8 cellular contexts compared by ENCODE assay signal in the genomic region with DNA sequence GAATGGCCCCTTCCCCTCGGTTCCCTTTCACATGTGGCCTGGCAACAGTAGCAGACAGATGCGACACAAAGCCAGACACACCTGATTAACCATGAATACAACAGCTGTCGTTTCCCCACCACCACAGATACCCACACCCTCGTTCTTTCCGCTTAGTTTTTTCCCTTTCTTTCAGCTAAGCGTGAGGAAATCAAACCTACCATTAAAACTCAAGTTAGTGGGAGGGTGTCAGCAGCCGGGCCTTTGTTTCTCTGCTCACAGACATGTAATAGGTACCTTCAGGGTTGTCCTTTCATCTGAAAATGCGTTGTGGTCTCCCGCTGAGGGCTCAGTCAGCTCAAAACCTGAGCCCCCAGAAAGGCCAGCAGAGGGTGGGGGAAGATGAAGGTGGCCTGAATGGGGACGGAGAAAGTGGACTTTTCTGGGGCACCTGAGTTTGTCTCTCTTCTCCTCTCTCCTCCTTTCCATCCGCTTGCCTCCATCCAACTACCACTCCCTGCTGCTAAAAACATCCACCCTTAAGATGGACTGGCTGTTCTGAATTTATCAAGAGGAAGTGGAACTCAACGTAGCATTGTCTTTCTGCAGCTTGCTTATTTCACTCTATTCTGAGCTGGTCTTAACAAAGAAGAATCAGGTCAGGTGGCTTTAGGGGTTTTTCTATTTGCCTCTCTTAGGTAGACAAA.
A peak's percentile ranks its signal among the peaks of the same experiment; 100 is the strongest.
DNase-seq lines count a peak whose midpoint lies in the region; ATAC-seq and TF ChIP-seq lines count a peak whose summit lies in the region.

No MANE protein-coding gene starts in this region.

- no peak for TF ChIP-seq CTCF in activated B cell treated with CpG ODN at 0.5 μM for 24 hours (IDR thresholded peaks at IDR 0.05)

- peaks cover 83% of the 10 kb centered on the region for H3K4me1 Mint-ChIP-seq in activated T-cell treated with anti-CD3 and anti-CD28 coated beads, Interleukin-2, amount 50 U/mL, for 24 hours (ENCODE audit: low read depth)
- H3K4me1 Mint-ChIP-seq in activated B cell treated with CpG ODN at 0.5 μM for 24 hours = peaks cover 76% of the 10 kb centered on the region

- H3K27me3 Mint-ChIP-seq in activated T-cell treated with anti-CD3 and anti-CD28 coated beads, Interleukin-2, amount 50 U/mL, for 24 hours = no peaks in the 10 kb centered on the region
- H3K27me3 Mint-ChIP-seq in activated B cell treated with CpG ODN at 0.5 μM for 24 hours = no peaks in the 10 kb centered on the region

- intact Hi-C loops in activated B cell treated with CpG ODN at 0.5 μM for 24 hours (cut with micrococcal nuclease) = loop anchor here (2.0 kb wide), 1 partner anchor 519 kb away; no protein-coding TSS in a partner anchor

- peak overlapping the region; percentile 97 for H3K27ac Mint-ChIP-seq in activated T-cell treated with anti-CD3 and anti-CD28 coated beads, Interleukin-2, amount 50 U/mL, for 24 hours
- peak overlapping the region; percentile 95 for H3K27ac Mint-ChIP-seq in activated B cell treated with CpG ODN at 0.5 μM for 24 hours

- peak overlapping the region; percentile 36 for H3K4me3 Mint-ChIP-seq in activated T-cell treated with anti-CD3 and anti-CD28 coated beads, Interleukin-2, amount 50 U/mL, for 24 hours
- peak overlapping the region; percentile 73 for H3K4me3 Mint-ChIP-seq in activated B cell treated with CpG ODN at 0.5 μM for 24 hours

- peaks cover 37% of the 10 kb centered on the region for H3K36me3 Mint-ChIP-seq in activated T-cell treated with anti-CD3 and anti-CD28 coated beads, Interleukin-2, amount 50 U/mL, for 24 hours (ENCODE audit: low read depth)
- no peaks in the 10 kb centered on the region for H3K36me3 Mint-ChIP-seq in activated B cell treated with CpG ODN at 0.5 μM for 24 hours (ENCODE audit: low read depth)

- POLR2A ChIA-PET in activated B cell treated with CpG ODN at 0.5 μM for 24 hours (lab: Charles Lee) = interaction anchor here (0.6 to 1.7 kb wide), 8 partner anchors 9 to 595 kb away, joined by 3 to 7 read pairs (median 4); a partner anchor contains a TSS

- peaks cover 12% of the 10 kb centered on the region for H3K9me3 Mint-ChIP-seq in activated T-cell treated with anti-CD3 and anti-CD28 coated beads, Interleukin-2, amount 50 U/mL, for 24 hours
- no peaks in the 10 kb centered on the region for H3K9me3 Mint-ChIP-seq in activated B cell treated with CpG ODN at 0.5 μM for 24 hours

- ATAC-seq in HG03460 (IDR thresholded peaks at IDR 0.05; ENCODE audit: unreplicated experiment) (peak; percentile 56), activated B cell treated with CpG ODN at 0.5 μM for 24 hours (ENCODE audit: low read depth) (peak; percentile 55)
- ATAC-seq in stimulated activated naive CD8-positive, alpha-beta T cell treated with anti-CD3 and anti-CD28 coated beads, Interleukin-15, Interleukin-2, amounts not matched to agents 100 U/mL and 50 U/mL, for 24 hours = no peak

- CTCF ChIA-PET in activated B cell treated with CpG ODN at 0.5 μM for 24 hours (lab: Charles Lee) = no interaction called here

- peak; percentile 55 for DNase-seq in activated T-cell treated with anti-CD3 and anti-CD28 coated beads, Interleukin-2, amount 50 U/mL, for 24 hours
- DNase-seq in activated T-cell treated with anti-CD3 and anti-CD28 coated beads, Interleukin-2, amount 50 U/mL, for 1 hour = no peak
- DNase-seq in activated B cell treated with CpG ODN at 0.5 μM for 24 hours = no peak
- DNase-seq in stimulated activated naive CD8-positive, alpha-beta T cell treated with anti-CD3 and anti-CD28 coated beads, Interleukin-15, Interleukin-2, amounts not matched to agents 100 U/mL and 50 U/mL, for 24 hours = peak; percentile 43
- no peak for DNase-seq in NCI-H187 treated with DMSO at 0.1 percent for 48 hours (lab: John Stamatoyannopoulos, UW)
- no peak for DNase-seq in DMS153 (lab: John Stamatoyannopoulos, UW)
- no peak for DNase-seq in activated gamma-delta T cell (lab: John Stamatoyannopoulos, UW)

Comparison
In these comparisons a context has a peak if more than half of its experiments do, and no peak if none do; other contexts are left out.
1. DNase-seq: peak in activated T-cell treated with anti-CD3 and anti-CD28 coated beads, Interleukin-2, amount 50 U/mL, for 24 hours (single experiment) and stimulated activated naive CD8-positive, alpha-beta T cell treated with anti-CD3 and anti-CD28 coated beads, Interleukin-15, Interleukin-2, amounts not matched to agents 100 U/mL and 50 U/mL, for 24 hours (single experiment); none in activated T-cell treated with anti-CD3 and anti-CD28 coated beads, Interleukin-2, amount 50 U/mL, for 1 hour (single experiment), activated B cell treated with CpG ODN at 0.5 μM for 24 hours (single experiment), NCI-H187 treated with DMSO at 0.1 percent for 48 hours (single experiment), DMS153 (single experiment) and activated gamma-delta T cell (single experiment).